ENCODE assay signal across 15 cellular contexts in genomic region chr19:46928951-46929350, GRCh38.
DNase-seq lines count a peak whose midpoint lies in the region; ATAC-seq and TF ChIP-seq lines count a peak whose summit lies in the region.
"Had no signal": no experiment of that assay in that cellular context is flagged by ENCODE, and none has a peak within 500 bp of the region (broad histone marks: within the 10 kb centered on the region; RNA-seq: fewer than 3 reads in every experiment).

No MANE protein-coding gene starts in this region.

- no peaks in the 10 kb centered on the region for H3K27me3 Mint-ChIP-seq in chondrocyte (ENCODE audit: low read depth)
- H3K27me3 Mint-ChIP-seq in T-helper 2 cell treated with Interferon-gamma antibody and Interleukin-4, amounts not matched to agents 5 μg/mL and 100 μg/mL, for 36 hours (ENCODE audit: low read depth): no peaks in the 10 kb centered on the region
- H3K27me3 Mint-ChIP-seq: CD4-positive, CD25-positive, alpha-beta regulatory T cell; stimulated activated memory B cell treated with anti-CD40 and anti-IgM and Interleukin-4, amounts not matched to agents 10 μg/mL and 1 μg/mL and 100 μg/mL, for 72 hours had no signal

- no peak overlapping the region for H2AFZ ChIP-seq in osteoblast (ENCODE audit: low read length)

- peaks cover 88% of the 10 kb centered on the region for H3K4me1 Mint-ChIP-seq in chondrocyte (ENCODE audit: low read depth)
- H3K4me1 Mint-ChIP-seq in T-helper 2 cell treated with Interferon-gamma antibody and Interleukin-4, amounts not matched to agents 5 μg/mL and 100 μg/mL, for 36 hours (ENCODE audit: low read depth): peaks cover 50% of the 10 kb centered on the region

- TF ChIP-seq CTCF in BJ (IDR thresholded peaks at IDR 0.05; ENCODE audit: insufficient read depth, low read depth, low read length) (peak; percentile 32; the same call in 1 of the 2 replicates), chondrocyte (IDR thresholded peaks at IDR 0.05) (peak; percentile 61), osteoblast (IDR thresholded peaks at IDR 0.05; ENCODE audit: extremely low read depth, low read depth, low read length) (peak; percentile 41)

- H3K36me3 ChIP-seq in BJ (ENCODE audit: control insufficient read depth, insufficient read depth, low read length) (peaks cover 4% of the 10 kb centered on the region; the same call in 1 of the 2 replicates), MG63 (peaks cover 37% of the 10 kb centered on the region), osteoblast (ENCODE audit: insufficient read depth, low read length) (no peaks in the 10 kb centered on the region)
- H3K36me3 ChIP-seq: neutrophil had no signal

- H3K9me3 ChIP-seq in MG63: no peaks in the 10 kb centered on the region
- H3K9me3 ChIP-seq in osteoblast (ENCODE audit: low read depth, low read length): no peaks in the 10 kb centered on the region
- H3K9me3 ChIP-seq: neutrophil had no signal

- H3K4me3 ChIP-seq in BJ (ENCODE audit: low read depth, low read length) (no peak overlapping the region), MG63 (no peak overlapping the region), osteoblast (ENCODE audit: insufficient read depth, low read length) (no peak overlapping the region)

- peaks cover 86% of the 10 kb centered on the region for H3K79me2 ChIP-seq in osteoblast (ENCODE audit: insufficient read depth, low read length)

- CTCF ChIA-PET in BJ (lab: Yijun Ruan, JAX): no interaction called here

- no peaks in the 10 kb centered on the region for H3K36me3 Mint-ChIP-seq in chondrocyte (ENCODE audit: low read depth)
- H3K36me3 Mint-ChIP-seq in T-helper 2 cell treated with Interferon-gamma antibody and Interleukin-4, amounts not matched to agents 5 μg/mL and 100 μg/mL, for 36 hours (ENCODE audit: low read depth): peaks cover 7% of the 10 kb centered on the region
- H3K36me3 Mint-ChIP-seq: stimulated activated memory B cell treated with anti-CD40 and anti-IgM and Interleukin-4, amounts not matched to agents 10 μg/mL and 1 μg/mL and 100 μg/mL, for 72 hours had no signal

- H3K27ac ChIP-seq in osteoblast (ENCODE audit: low read depth, low read length): peak overlapping the region; percentile 38
- H3K27ac ChIP-seq: neutrophil, WERI-Rb-1 had no signal

- H3K4me2 ChIP-seq in osteoblast (ENCODE audit: insufficient read depth, low read length): no peak overlapping the region

- H3K4me3 Mint-ChIP-seq in chondrocyte (ENCODE audit: unreplicated experiment): no peak overlapping the region
- H3K4me3 Mint-ChIP-seq in T-helper 2 cell treated with Interferon-gamma antibody and Interleukin-4, amounts not matched to agents 5 μg/mL and 100 μg/mL, for 36 hours: no peak overlapping the region
- H3K4me3 Mint-ChIP-seq: CD4-positive, CD25-positive, alpha-beta regulatory T cell; stimulated activated memory B cell treated with anti-CD40 and anti-IgM and Interleukin-4, amounts not matched to agents 10 μg/mL and 1 μg/mL and 100 μg/mL, for 72 hours had no signal

- H3K27ac Mint-ChIP-seq in chondrocyte (ENCODE audit: unreplicated experiment): peak overlapping the region; percentile 68
- H3K27ac Mint-ChIP-seq in T-helper 2 cell treated with Interferon-gamma antibody and Interleukin-4, amounts not matched to agents 5 μg/mL and 100 μg/mL, for 36 hours: no peak overlapping the region
- H3K27ac Mint-ChIP-seq: CD4-positive, CD25-positive, alpha-beta regulatory T cell; stimulated activated memory B cell treated with anti-CD40 and anti-IgM and Interleukin-4, amounts not matched to agents 10 μg/mL and 1 μg/mL and 100 μg/mL, for 72 hours had no signal

- H3K27me3 ChIP-seq in BJ (ENCODE audit: control insufficient read depth, insufficient read depth, low read length): no peaks in the 10 kb centered on the region
- H3K27me3 ChIP-seq in MG63: no peaks in the 10 kb centered on the region
- no peaks in the 10 kb centered on the region for H3K27me3 ChIP-seq in osteoblast (ENCODE audit: insufficient read depth, low read length)
- H3K27me3 ChIP-seq: neutrophil had no signal

- no peaks in the 10 kb centered on the region for H3K9me3 Mint-ChIP-seq in chondrocyte (ENCODE audit: low read depth)
- H3K9me3 Mint-ChIP-seq in T-helper 2 cell treated with Interferon-gamma antibody and Interleukin-4, amounts not matched to agents 5 μg/mL and 100 μg/mL, for 36 hours: no peaks in the 10 kb centered on the region
- H3K9me3 Mint-ChIP-seq: CD4-positive, CD25-positive, alpha-beta regulatory T cell; stimulated activated memory B cell treated with anti-CD40 and anti-IgM and Interleukin-4, amounts not matched to agents 10 μg/mL and 1 μg/mL and 100 μg/mL, for 72 hours had no signal

- H3K4me1 ChIP-seq in osteoblast (ENCODE audit: insufficient read depth, low read length): peaks cover 79% of the 10 kb centered on the region

- peaks cover 14% of the 10 kb centered on the region for H4K20me1 ChIP-seq in osteoblast (ENCODE audit: insufficient read depth, low read length)

- POLR2A ChIA-PET in BJ (lab: Charles Lee): no interaction called here

- DNase-seq in BJ (ENCODE audit: low read depth) (no peak), MG63 (peak; percentile 29), chondrocyte (ENCODE audit: low spot score) (no peak), osteoblast (ENCODE audit: insufficient read length, low spot score, missing footprints) (no peak), NCI-H187 treated with DMSO at 0.1 percent for 48 hours (lab: John Stamatoyannopoulos, UW) (no peak)
- DNase-seq in stimulated activated CD4-positive, alpha-beta T cell treated with anti-CD3 and anti-CD28 coated beads, Interleukin-1b, Interleukin-23, amount 100 ng/mL, for 48 hours: no peak
- DNase-seq in T-helper 2 cell treated with Interferon-gamma antibody and Interleukin-4, amounts not matched to agents 5 μg/mL and 100 μg/mL, for 36 hours (ENCODE audit: low spot score): no peak
- DNase-seq: activated naive CD4-positive, alpha-beta T cell treated with Interleukin-2 at 50 U/mL for 16 hours; CD4-positive, CD25-positive, alpha-beta regulatory T cell; KG1; NCI-H1436 treated with DMSO at 0.1 percent for 48 hours; WERI-Rb-1 had no signal

- no peak for ATAC-seq in GM18502 (IDR thresholded peaks at IDR 0.05; ENCODE audit: poor library complexity, unreplicated experiment)
- ATAC-seq: stimulated activated memory B cell treated with anti-CD40 and anti-IgM and Interleukin-4, amounts not matched to agents 10 μg/mL and 1 μg/mL and 100 μg/mL, for 72 hours had no signal
